In genomic region chr1:64234714-64235113, GRCh38 we compare ENCODE assay signal across 23 cellular contexts. TPM values are rescaled to one million over a fixed set of nuclear protein-coding genes. Genes with fewer than 3 reads are reported as not detected.
DNase-seq lines count a peak whose midpoint lies in the region; ATAC-seq and TF ChIP-seq lines count a peak whose summit lies in the region.
"Had no signal": no experiment of that assay in that cellular context is flagged by ENCODE, and none has a peak within 500 bp of the region (broad histone marks: within the 10 kb centered on the region; RNA-seq: fewer than 3 reads in every experiment).

No MANE protein-coding gene starts in this region.

- H3K36me3 Mint-ChIP-seq in CD8-positive, alpha-beta T cell: no peaks in the 10 kb centered on the region
- H3K36me3 Mint-ChIP-seq: CD14-positive monocyte, T-cell had no signal

- no peak for ATAC-seq in CD8-positive, alpha-beta T cell
- ATAC-seq: GM12878, HepG2, PC-3, SK-N-SH treated with all-trans-retinoic acid at 6 μM for 48 hours, T-cell had no signal

- no peaks in the 10 kb centered on the region for H3K9me3 ChIP-seq in CD8-positive, alpha-beta T cell (ENCODE audit: low read length)

- H3K27me3 Mint-ChIP-seq in CD8-positive, alpha-beta T cell (ENCODE audit: low read depth): peaks cover 26% of the 10 kb centered on the region

- H3K4me1 Mint-ChIP-seq in CD8-positive, alpha-beta T cell (ENCODE audit: low read depth): no peaks in the 10 kb centered on the region
- H3K4me1 Mint-ChIP-seq: T-cell had no signal

- H3K27ac ChIP-seq in CD8-positive, alpha-beta T cell (ENCODE audit: low read depth, low read length): no peak overlapping the region
- H3K27ac ChIP-seq: 22Rv1, GM23248 had no signal

- intact Hi-C loops in CD8-positive, alpha-beta T cell (cut with DNase I, micrococcal nuclease): no loop called here

- TF ChIP-seq CTCF in CD8-positive, alpha-beta T cell (IDR thresholded peaks at IDR 0.05): no peak

- no peak overlapping the region for H3K4me3 Mint-ChIP-seq in CD8-positive, alpha-beta T cell
- H3K4me3 Mint-ChIP-seq: CD14-positive monocyte, T-cell had no signal

- no peaks in the 10 kb centered on the region for H3K4me1 ChIP-seq in CD8-positive, alpha-beta T cell (ENCODE audit: insufficient read depth, low read length)

- POLR2A ChIA-PET in CD8-positive, alpha-beta T cell (lab: Charles Lee): no interaction called here

- H3K27me3 ChIP-seq in CD8-positive, alpha-beta T cell (ENCODE audit: insufficient read depth, low read length): peaks cover 2% of the 10 kb centered on the region

- H3K9me3 Mint-ChIP-seq in CD8-positive, alpha-beta T cell: no peaks in the 10 kb centered on the region
- H3K9me3 Mint-ChIP-seq: T-cell had no signal

- CTCF ChIA-PET in CD8-positive, alpha-beta T cell (lab: Charles Lee): interaction anchor here (0.7 to 0.8 kb wide), 2 partner anchors 9 to 618 kb away, joined by 3 to 4 read pairs; no protein-coding TSS in a partner anchor

- no peak overlapping the region for H3K27ac Mint-ChIP-seq in CD8-positive, alpha-beta T cell
- H3K27ac Mint-ChIP-seq: CD14-positive monocyte, T-cell had no signal

- DNase-seq in DMS 273 (lab: John Stamatoyannopoulos, UW; ENCODE audit: unreplicated experiment) (peak; percentile 30), DMS 273 treated with DMSO at 0.1 percent for 48 hours (lab: John Stamatoyannopoulos, UW) (no peak), NCI-H1105 treated with DMSO at 0.1 percent for 48 hours (lab: John Stamatoyannopoulos, UW) (peak; percentile 93), NCI-H2081 (lab: John Stamatoyannopoulos, UW) (peak; percentile 22 to 77), NCI-H69 (lab: John Stamatoyannopoulos, UW) (peak; percentile 92), NCI-H2196 treated with DMSO at 0.1 percent for 48 hours (lab: John Stamatoyannopoulos, UW; ENCODE audit: unreplicated experiment) (no peak), NCI-H345 (lab: John Stamatoyannopoulos, UW) (no peak)
- DNase-seq in CD8-positive, alpha-beta T cell: no peak
- DNase-seq: HCEC 1CT, KBM-7, NCI-H187, NCI-H82, PC-3, RPMI8226, SIG-M5, T-cell had no signal

- no peaks in the 10 kb centered on the region for H3K36me3 ChIP-seq in CD8-positive, alpha-beta T cell (ENCODE audit: insufficient read depth, low read length)

- no peak overlapping the region for H3K4me3 ChIP-seq in CD8-positive, alpha-beta T cell (ENCODE audit: low read depth, low read length)
- H3K4me3 ChIP-seq: GM12878, GM23248 had no signal

RNA-seq across cellular contexts. Expression of gene UBE2U, which starts 31.3 kb away (rescaled TPM):
- total RNA-seq in CD8-positive, alpha-beta T cell: not detected
- total RNA-seq: GM12878, GM23248, HepG2, NCI-H460, PC-3, T-cell had no signal

Comparison
In these comparisons a context has a peak if more than half of its experiments do, and no peak if none do; other contexts are left out.
1. DNase-seq: peak in DMS 273 (single experiment), NCI-H1105 treated with DMSO at 0.1 percent for 48 hours (single experiment), NCI-H2081 (2 of 2) and NCI-H69 (single experiment); none in DMS 273 treated with DMSO at 0.1 percent for 48 hours (single experiment), NCI-H2196 treated with DMSO at 0.1 percent for 48 hours (single experiment), NCI-H345 (single experiment) and CD8-positive, alpha-beta T cell (0 of 7).